In genomic region chr7:66050990-66051424, GRCh38 we compare ENCODE assay signal across 8 cellular contexts. TPM values are rescaled to one million over a fixed set of nuclear protein-coding genes. Genes with fewer than 3 reads are reported as not detected.
A peak's percentile ranks its signal among the peaks of the same experiment; 100 is the strongest.
DNase-seq lines count a peak whose midpoint lies in the region; ATAC-seq and TF ChIP-seq lines count a peak whose summit lies in the region.

No MANE protein-coding gene starts in this region.

- H3K27ac Mint-ChIP-seq in neural progenitor cell: no peak overlapping the region
- no peak overlapping the region for H3K27ac Mint-ChIP-seq in activated CD4-positive, alpha-beta memory T cell treated with anti-CD3 and anti-CD28 coated beads, Interleukin-2, amount 10 ng/mL, durations not matched to agents 7 days and 5 days

- ATAC-seq in psoas muscle: peak; percentile 33 to 53 (median 36)

- POLR2A ChIA-PET in activated CD4-positive, alpha-beta memory T cell treated with anti-CD3 and anti-CD28 coated beads, Interleukin-2, amount 10 ng/mL, durations not matched to agents 7 days and 5 days (lab: Charles Lee): no interaction called here

- H4K20me1 ChIP-seq in neural progenitor cell (ENCODE audit: low read depth): no peaks in the 10 kb centered on the region

- no peak overlapping the region for H3K4me3 ChIP-seq in epithelial cell of proximal tubule (ENCODE audit: low read depth, low read length)
- H3K4me3 ChIP-seq in psoas muscle: no peak overlapping the region
- H3K4me3 ChIP-seq in neural progenitor cell: no peak overlapping the region

- H3K4me1 Mint-ChIP-seq in neural progenitor cell: no peaks in the 10 kb centered on the region
- peaks cover 13% of the 10 kb centered on the region for H3K4me1 Mint-ChIP-seq in activated CD4-positive, alpha-beta memory T cell treated with anti-CD3 and anti-CD28 coated beads, Interleukin-2, amount 10 ng/mL, durations not matched to agents 7 days and 5 days

- no peaks in the 10 kb centered on the region for H3F3A ChIP-seq in neural progenitor cell (ENCODE audit: low read depth)

- H3K27me3 ChIP-seq in psoas muscle (ENCODE audit: insufficient read depth in 3 of 3, low read length in 2 of 3) (peaks cover 0 to 2% (median 0%) of the 10 kb centered on the region in 3 donors), neural progenitor cell (no peaks in the 10 kb centered on the region)

- DNase-seq in G401 (ENCODE audit: low spot score): peak; percentile 89
- peak; percentile 43 to 68 for DNase-seq in NCI-H446 (lab: John Stamatoyannopoulos, UW)
- peak; percentile 95 for DNase-seq in epithelial cell of proximal tubule (ENCODE audit: low read depth)
- DNase-seq in psoas muscle: no peak
- no peak for DNase-seq in putamen (ENCODE audit: low spot score)
- DNase-seq in NCI-H128 (lab: John Stamatoyannopoulos, UW; ENCODE audit: unreplicated experiment): no peak
- no peak for DNase-seq in neural progenitor cell (ENCODE audit: low spot score)
- no peak for DNase-seq in activated CD4-positive, alpha-beta memory T cell treated with anti-CD3 and anti-CD28 coated beads, Interleukin-2, amount 10 ng/mL, durations not matched to agents 7 days and 5 days

- no peak overlapping the region for H2AFZ ChIP-seq in neural progenitor cell (replicated peaks)

- H3K9me3 ChIP-seq in psoas muscle: no peaks in the 10 kb centered on the region
- H3K9me3 ChIP-seq in neural progenitor cell (ENCODE audit: low read depth): no peaks in the 10 kb centered on the region

- H3K27ac ChIP-seq in psoas muscle (no peak overlapping the region), neural progenitor cell (no peak overlapping the region)

- intact Hi-C loops in psoas muscle (cut with DNase I): no loop called here

- H3K27me3 Mint-ChIP-seq in neural progenitor cell (ENCODE audit: insufficient read depth, low read depth): peaks cover 2% of the 10 kb centered on the region
- no peaks in the 10 kb centered on the region for H3K27me3 Mint-ChIP-seq in activated CD4-positive, alpha-beta memory T cell treated with anti-CD3 and anti-CD28 coated beads, Interleukin-2, amount 10 ng/mL, durations not matched to agents 7 days and 5 days

- H3K36me3 ChIP-seq in psoas muscle (ENCODE audit: insufficient read depth in 1 of 2, low read depth in 1 of 2): no peaks in the 10 kb centered on the region
- H3K36me3 ChIP-seq in neural progenitor cell: no peaks in the 10 kb centered on the region

- CTCF ChIA-PET in activated CD4-positive, alpha-beta memory T cell treated with anti-CD3 and anti-CD28 coated beads, Interleukin-2, amount 10 ng/mL, durations not matched to agents 7 days and 5 days (lab: Charles Lee): no interaction called here

- WGBS in psoas muscle, 3 donors: 61 to 71% (median 65%) methylated on average over 2 of the region's 2 CpGs

- H3K36me3 Mint-ChIP-seq in neural progenitor cell: no peaks in the 10 kb centered on the region
- no peaks in the 10 kb centered on the region for H3K36me3 Mint-ChIP-seq in activated CD4-positive, alpha-beta memory T cell treated with anti-CD3 and anti-CD28 coated beads, Interleukin-2, amount 10 ng/mL, durations not matched to agents 7 days and 5 days (ENCODE audit: low read depth)

- TF ChIP-seq CTCF in epithelial cell of proximal tubule (conservative IDR thresholded peaks at IDR 0.05; ENCODE audit: low read depth, low read length): no peak
- no peak for TF ChIP-seq CTCF in psoas muscle (IDR thresholded peaks at IDR 0.05)
- no peak for TF ChIP-seq CTCF in neural progenitor cell (IDR thresholded peaks at IDR 0.05)

- no peak overlapping the region for H3K9ac ChIP-seq in neural progenitor cell

- H3K79me2 ChIP-seq in neural progenitor cell (ENCODE audit: low read depth): no peaks in the 10 kb centered on the region

- H3K4me3 Mint-ChIP-seq in neural progenitor cell: no peak overlapping the region
- H3K4me3 Mint-ChIP-seq in activated CD4-positive, alpha-beta memory T cell treated with anti-CD3 and anti-CD28 coated beads, Interleukin-2, amount 10 ng/mL, durations not matched to agents 7 days and 5 days: no peak overlapping the region

- H3K4me1 ChIP-seq in psoas muscle (no peaks in the 10 kb centered on the region), neural progenitor cell (no peaks in the 10 kb centered on the region)

- in situ Hi-C loops in G401 (cut with HindIII; ENCODE audit: low sequenced_read_pairs): no loop called here

- H3K9me3 Mint-ChIP-seq in neural progenitor cell: no peaks in the 10 kb centered on the region
- no peaks in the 10 kb centered on the region for H3K9me3 Mint-ChIP-seq in activated CD4-positive, alpha-beta memory T cell treated with anti-CD3 and anti-CD28 coated beads, Interleukin-2, amount 10 ng/mL, durations not matched to agents 7 days and 5 days

- no peak overlapping the region for H3K4me2 ChIP-seq in neural progenitor cell

RNA-seq across cellular contexts. Expression of gene ASL, which starts 24.6 kb away (rescaled TPM):
- 58.7 and 64.5 TPM in 2 replicates for total RNA-seq in G401 (2014; rRNA removed; shearing (Covaris generic))
- total RNA-seq in epithelial cell of proximal tubule: 39.7 and 71.4 TPM in 2 replicates
- 1 to 10 TPM; 4.3 to 8.6 (median 6.6) TPM for total RNA-seq in psoas muscle
- polyA plus RNA-seq in psoas muscle: 10 to 100 TPM in 1 of 3 donors, 1 to 10 TPM in 2; 3.3 to 32.9 (median 6.5) TPM
- 14.2 and 31.9 TPM in 2 replicates for total RNA-seq in neural progenitor cell (ENCODE audit: low replicate concordance)
- 10 to 100 TPM; 29.8 to 30.6 TPM for total RNA-seq in activated CD4-positive, alpha-beta memory T cell treated with anti-CD3 and anti-CD28 coated beads, Interleukin-2, amount 10 ng/mL, durations not matched to agents 7 days and 5 days

Comparison
In these comparisons a context has a peak if more than half of its experiments do, and no peak if none do; other contexts are left out.
1. DNase-seq: peak in G401 (single experiment), NCI-H446 (2 of 2) and epithelial cell of proximal tubule (single experiment); none in psoas muscle (0 of 2), putamen (single experiment), NCI-H128 (single experiment), neural progenitor cell (single experiment) and activated CD4-positive, alpha-beta memory T cell treated with anti-CD3 and anti-CD28 coated beads, Interleukin-2, amount 10 ng/mL, durations not matched to agents 7 days and 5 days (single experiment).